20 cellular contexts compared by ENCODE assay signal in the genomic region with DNA sequence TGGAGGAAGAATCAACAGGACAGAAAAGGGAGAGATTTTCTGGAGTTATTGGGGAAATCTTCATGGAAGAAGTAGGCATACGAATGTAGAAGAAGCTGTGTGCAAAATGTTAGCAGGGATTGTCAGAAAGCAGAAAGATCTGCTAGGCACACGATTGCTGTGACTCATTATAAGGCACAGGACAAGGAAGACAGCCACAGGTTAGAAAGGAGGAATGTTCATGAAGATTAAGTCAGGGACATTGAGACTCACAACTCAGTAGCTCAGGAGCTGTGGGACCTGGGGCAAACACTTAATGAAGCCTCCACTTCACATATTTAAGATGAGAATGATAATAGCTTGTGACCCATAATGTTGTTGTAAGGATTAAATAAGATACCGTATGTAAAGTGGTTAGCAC. TPM values are rescaled to one million over a fixed set of nuclear protein-coding genes. Genes with fewer than 3 reads are reported as not detected.
DNase-seq lines count a peak whose midpoint lies in the region; ATAC-seq and TF ChIP-seq lines count a peak whose summit lies in the region.
"Had no signal": no experiment of that assay in that cellular context is flagged by ENCODE, and none has a peak within 500 bp of the region (broad histone marks: within the 10 kb centered on the region; RNA-seq: fewer than 3 reads in every experiment).

No MANE protein-coding gene starts in this region.

- H3K36me3 ChIP-seq in right lobe of liver, result no peaks in the 10 kb centered on the region

- no peaks in the 10 kb centered on the region for H3K4me1 ChIP-seq in right lobe of liver

- H3K36me3 Mint-ChIP-seq in activated CD4-positive, alpha-beta T cell treated with anti-CD3 and anti-CD28 coated beads, Interleukin-2, amount 10 ng/mL, durations not matched to agents 24 days and 14 days (ENCODE audit: low read depth), result peaks cover 62% of the 10 kb centered on the region
- H3K36me3 Mint-ChIP-seq in T-cell (peaks cover 55% of the 10 kb centered on the region), neural crest cell (ENCODE audit: low read depth) (peaks cover 66% of the 10 kb centered on the region)

- POLR2A ChIA-PET in T-cell (lab: Charles Lee), result interaction anchor here (0.6 to 1.2 kb wide), 5 partner anchors 63 to 157 kb away, joined by 3 to 6 read pairs (median 3); partner anchors contain the start of gene GNG2 (in 2 of the 2)

- intact Hi-C loops in activated CD4-positive, alpha-beta T cell treated with anti-CD3 and anti-CD28 coated beads, Interleukin-2, amount 10 ng/mL, durations not matched to agents 24 days and 14 days (cut with micrococcal nuclease), result no loop called here
- intact Hi-C loops in right lobe of liver (cut with DNase I), result no loop called here

- H3K27ac ChIP-seq in right lobe of liver, result no peak overlapping the region

- peak overlapping the region; percentile 50 for H3K27ac Mint-ChIP-seq in activated CD4-positive, alpha-beta T cell treated with anti-CD3 and anti-CD28 coated beads, Interleukin-2, amount 10 ng/mL, durations not matched to agents 24 days and 14 days
- H3K27ac Mint-ChIP-seq in T-cell (peak overlapping the region; percentile 86 to 90), neural crest cell (ENCODE audit: unreplicated experiment) (peak overlapping the region; percentile 52)

- CTCF ChIA-PET in T-cell (lab: Charles Lee), result interaction anchor here (0.6 to 1.5 kb wide), 5 partner anchors 8 to 116 kb away, joined by 3 to 4 read pairs (median 3); no protein-coding TSS in a partner anchor

- peaks cover 22% of the 10 kb centered on the region for H3K9me3 Mint-ChIP-seq in activated CD4-positive, alpha-beta T cell treated with anti-CD3 and anti-CD28 coated beads, Interleukin-2, amount 10 ng/mL, durations not matched to agents 24 days and 14 days
- peaks cover 16 to 24% (median 16%) of the 10 kb centered on the region in 3 donors for H3K9me3 Mint-ChIP-seq in T-cell
- peaks cover 21% of the 10 kb centered on the region for H3K9me3 Mint-ChIP-seq in neural crest cell

- TF ChIP-seq CTCF in epithelial cell of esophagus (IDR thresholded peaks at IDR 0.05; ENCODE audit: insufficient read depth, low read depth, low read length, missing control alignments) (no peak), neural crest cell (conservative IDR thresholded peaks at IDR 0.05) (no peak), right lobe of liver (IDR thresholded peaks at IDR 0.05) (no peak)

- ATAC-seq in T-cell (replicated peaks in 1 of 4), result no peak
- ATAC-seq in right lobe of liver, result no peak
- ATAC-seq: PC-3 had no signal

- peak overlapping the region; percentile 19 for H3K4me3 Mint-ChIP-seq in activated CD4-positive, alpha-beta T cell treated with anti-CD3 and anti-CD28 coated beads, Interleukin-2, amount 10 ng/mL, durations not matched to agents 24 days and 14 days
- H3K4me3 Mint-ChIP-seq in T-cell (peak overlapping the region in 2 of 3 donors; percentile 34 to 52), neural crest cell (peak overlapping the region; percentile 14)

- no peaks in the 10 kb centered on the region for H3K9me3 ChIP-seq in right lobe of liver

- H3K4me3 ChIP-seq in epithelial cell of esophagus (ENCODE audit: low read length) (no peak overlapping the region), right lobe of liver (no peak overlapping the region)

- peaks cover 21% of the 10 kb centered on the region for H3K4me1 Mint-ChIP-seq in activated CD4-positive, alpha-beta T cell treated with anti-CD3 and anti-CD28 coated beads, Interleukin-2, amount 10 ng/mL, durations not matched to agents 24 days and 14 days
- H3K4me1 Mint-ChIP-seq in T-cell (peaks cover 47 to 59% (median 56%) of the 10 kb centered on the region in 3 donors), neural crest cell (peaks cover 32% of the 10 kb centered on the region)

- no peaks in the 10 kb centered on the region for H3K27me3 Mint-ChIP-seq in activated CD4-positive, alpha-beta T cell treated with anti-CD3 and anti-CD28 coated beads, Interleukin-2, amount 10 ng/mL, durations not matched to agents 24 days and 14 days
- H3K27me3 Mint-ChIP-seq in T-cell, result no peaks in the 10 kb centered on the region
- H3K27me3 Mint-ChIP-seq in neural crest cell (ENCODE audit: low read depth), result no peaks in the 10 kb centered on the region

- 31% methylated on average over 3 of the region's 3 CpGs for WGBS in right lobe of liver (ENCODE audit: insufficient coverage, low coverage, low lambda C conversion rate, missing lambda C conversion rate)

- TF ChIP-seq POLR2A in right lobe of liver (IDR thresholded peaks at IDR 0.05), result no peak

- no peak for DNase-seq in activated CD4-positive, alpha-beta T cell treated with anti-CD3 and anti-CD28 coated beads, Interleukin-2, amount 10 ng/mL, durations not matched to agents 24 days and 14 days
- no peak for DNase-seq in activated CD4-positive, alpha-beta T cell treated with anti-CD3 and anti-CD28 coated beads for 48 hours
- no peak for DNase-seq in T-cell
- peak; percentile 18 for DNase-seq in epithelial cell of esophagus (ENCODE audit: low read depth)
- no peak for DNase-seq in neural crest cell (ENCODE audit: low read depth, low spot score)
- DNase-seq in right lobe of liver, result no peak
- no peak for DNase-seq in SK-N-DZ (ENCODE audit: low spot score)
- DNase-seq in SW480 (ENCODE audit: low spot score), result no peak
- DNase-seq: 8988T; activated CD4-positive, alpha-beta T cell treated with anti-CD3 and anti-CD28 coated beads, Interleukin-2, amount 50 U/mL, for 1 hour; activated gamma-delta T cell; caudate nucleus; COR-L47; GF-D8; heart left ventricle; NCI-H146; NCI-H510A; nucleus accumbens; PC-3; T-helper 1 cell had no signal

- H3K27me3 ChIP-seq in right lobe of liver, result no peaks in the 10 kb centered on the region

RNA-seq across cellular contexts. Expression of gene RTRAF, which starts 26.7 kb away (rescaled TPM):
- 226 and 229 TPM in 2 replicates for total RNA-seq in activated CD4-positive, alpha-beta T cell treated with anti-CD3 and anti-CD28 coated beads, Interleukin-2, amount 10 ng/mL, durations not matched to agents 24 days and 14 days
- total RNA-seq in T-cell (100 to 1,000 TPM in 4 of 5 donors, 10 to 100 TPM in 1; 97.4 to 139 (median 110) TPM), neural crest cell (309 and 315 TPM in 2 replicates), right lobe of liver (10 to 100 TPM; 35.1 to 73.0 (median 55.4) TPM)
- polyA plus RNA-seq in SK-N-DZ (2014; cell fraction: cytosol; rRNA removed), result 73.3 and 108 TPM in 2 replicates
- polyA plus RNA-seq in SK-N-DZ (2014; cell fraction: nucleus; rRNA removed), result 57.2 and 81.1 TPM in 2 replicates
